ENCODE assay signal across 9 cellular contexts in the genomic region with DNA sequence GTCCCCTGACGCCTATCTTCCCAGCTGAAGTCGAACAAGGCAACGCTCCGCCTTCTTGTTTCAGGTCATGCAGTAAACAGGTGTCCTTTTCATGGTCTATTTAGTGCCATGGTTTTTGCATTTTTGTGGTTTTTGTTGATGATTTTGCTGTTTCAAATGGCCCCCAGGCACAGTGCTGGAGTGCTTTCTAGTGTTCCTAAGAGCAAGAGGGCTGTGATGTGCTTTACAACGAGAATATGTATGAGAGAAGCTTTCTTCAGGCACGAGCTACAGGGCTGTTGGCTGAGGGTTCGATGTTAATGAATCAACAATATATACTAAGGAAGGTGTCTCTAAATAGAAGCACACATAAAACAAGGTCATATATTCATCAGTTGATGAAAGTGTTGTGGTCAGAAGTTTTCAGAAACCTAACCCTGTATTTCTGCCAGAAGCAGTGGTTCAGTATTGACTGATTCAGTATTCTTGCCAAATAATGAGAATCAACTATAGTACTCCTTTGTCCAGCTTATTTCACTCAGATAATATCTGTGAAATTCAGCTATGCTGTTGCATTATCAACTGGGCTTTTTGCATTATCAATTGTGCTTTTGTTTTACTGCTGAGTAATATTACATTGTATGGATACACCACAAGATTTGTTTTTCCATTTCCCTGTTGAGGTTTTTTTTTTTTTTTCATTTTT. TPM values are rescaled to one million over a fixed set of nuclear protein-coding genes. Genes with fewer than 3 reads are reported as not detected.
A peak's percentile ranks its signal among the peaks of the same experiment; 100 is the strongest.
DNase-seq lines count a peak whose midpoint lies in the region; ATAC-seq, FAIRE-seq and TF ChIP-seq lines count a peak whose summit lies in the region.
"Had no signal": no experiment of that assay in that cellular context is flagged by ENCODE, and none has a peak within 500 bp of the region (broad histone marks: within the 10 kb centered on the region; RNA-seq: fewer than 3 reads in every experiment).

No MANE protein-coding gene starts in this region.

- TF ChIP-seq RAD21 in GM12878 (IDR thresholded peaks at IDR 0.05; ENCODE audit: insufficient read depth, low read depth, low read length) = peak; percentile 33

- in situ Hi-C loops in GM12878 (cut with MboI) = no loop called here

- TF ChIP-seq CTCF in GM20000 (IDR thresholded peaks at IDR 0.05; ENCODE audit: extremely low read depth, missing control alignments) (no peak), GM12878 (IDR thresholded peaks at IDR 0.05 in 2 of 3, conservative IDR thresholded peaks at IDR 0.05 in 1 of 3; ENCODE audit: control insufficient read depth in 2 of 3, extremely low read depth in 1 of 3, insufficient read depth in 1 of 3, low read depth in 3 of 3, low read length in 3 of 3) (no peak)

- WGBS in GM12878 (ENCODE audit: insufficient coverage, insufficient replicate concordance, low lambda C conversion rate, missing lambda C conversion rate) = under 1% methylated on average over 7 of the region's 7 CpGs
- WGBS in aorta, 2 donors = 67 to 72% methylated on average over 7 of the region's 7 CpGs

- CTCF ChIA-PET in GM12878 (lab: Yijun Ruan, JAX) = interaction anchor here (0.7 to 8.1 kb wide), 15 partner anchors 10 to 102 kb away, joined by 3 to 60 read pairs (median 4); partner anchors contain the start of gene LIMD1

- H3K36me3 ChIP-seq in GM12878 (ENCODE audit: control insufficient read depth in 2 of 2, insufficient read depth in 2 of 2, low read length in 1 of 2) = peaks cover 16 to 21% of the 10 kb centered on the region in 2 experiments
- no peaks in the 10 kb centered on the region for H3K36me3 ChIP-seq in aorta (ENCODE audit: control insufficient read depth in 1 of 2, insufficient read depth in 2 of 2, low read length in 1 of 2)

- no peaks in the 10 kb centered on the region for H3K9me3 ChIP-seq in GM12878 (replicated peaks; ENCODE audit: control insufficient read depth, insufficient read depth, low read length)
- H3K9me3 ChIP-seq in aorta (ENCODE audit: control insufficient read depth, low read length) = no peaks in the 10 kb centered on the region

- H4K20me1 ChIP-seq in GM12878 (ENCODE audit: control insufficient read depth, insufficient read depth) = peaks cover 27% of the 10 kb centered on the region

- H3K4me1 ChIP-seq in GM12878 (ENCODE audit: control insufficient read depth, insufficient read depth, low read length) = peaks cover 45% of the 10 kb centered on the region
- H3K4me1 ChIP-seq in aorta (ENCODE audit: control insufficient read depth in 1 of 2, insufficient read depth in 2 of 2, low read length in 2 of 2) = peaks cover 0 to 10% of the 10 kb centered on the region in 2 donors

- H3K79me2 ChIP-seq in GM12878 (ENCODE audit: control insufficient read depth, insufficient read depth, low read length) = peaks cover 71% of the 10 kb centered on the region

- SMC1A ChIA-PET in GM12878 (lab: Charles Lee; ENCODE audit: uncharacterized antibody, unreplicated experiment) = interaction anchor here (0.9 to 3.8 kb wide), 13 partner anchors 13 to 103 kb away, joined by 3 to 56 read pairs (median 5); partner anchors contain the start of gene LIMD1

- ATAC-seq in HG03442 (IDR thresholded peaks at IDR 0.05; ENCODE audit: unreplicated experiment) (peak; percentile 75), GM12878 (peak; percentile 85), aorta (ENCODE audit: low FRiP score) (no peak)

- peak; percentile 39 to 62; a peak in 1 of 4 replicates for TF ChIP-seq EP300 in GM12878 (IDR thresholded peaks at IDR 0.05; ENCODE audit: borderline replicate concordance in 1 of 2, control insufficient read depth in 1 of 2, low read depth in 2 of 2, low read length in 2 of 2)

- peak overlapping the region; percentile 66 for H3K4me2 ChIP-seq in GM12878 (ENCODE audit: control insufficient read depth, insufficient read depth)

- H3K27me3 ChIP-seq in GM12878 (replicated peaks in 1 of 2; ENCODE audit: control insufficient read depth in 2 of 2, insufficient read depth in 2 of 2, low read length in 1 of 2) = no peaks in the 10 kb centered on the region
- H3K27me3 ChIP-seq in aorta (ENCODE audit: control insufficient read depth in 1 of 2, insufficient read depth in 2 of 2, low read length in 1 of 2) = no peaks in the 10 kb centered on the region

- RAD21 ChIA-PET in GM12878 (lab: Charles Lee; ENCODE audit: unreplicated experiment) = interaction anchor here (0.6 to 6.5 kb wide), 6 partner anchors 16 to 98 kb away, joined by 3 to 69 read pairs (median 4); partner anchors contain the start of gene LIMD1

- H3K9ac ChIP-seq in GM12878 (ENCODE audit: control insufficient read depth, insufficient read depth, low read length) = no peak overlapping the region

- no peak for TF ChIP-seq POLR2A in GM12878 (IDR thresholded peaks at IDR 0.05; ENCODE audit: low read depth, low read length)

- peak; percentile 89 for FAIRE-seq in GM12878 (lab: Jason Lieb, UNC)

- DNase-seq in COLO829 (ENCODE audit: low spot score) (peak; percentile 82), GM20000 (ENCODE audit: low spot score) (peak; percentile 28), GM12878 (ENCODE audit: low read depth, low spot score) (peak; percentile 91), SKM-1 treated with dmso at 0.1 percent for 144 hours (lab: John Stamatoyannopoulos, UW; ENCODE audit: unreplicated experiment) (no peak), SHP77 treated with DMSO at 0.1 percent for 48 hours (lab: John Stamatoyannopoulos, UW) (no peak), NK-92 (lab: John Stamatoyannopoulos, UW; ENCODE audit: unreplicated experiment) (no peak), aorta (no peak)

- peak overlapping the region; percentile 63 for H3K27ac ChIP-seq in GM12878 (ENCODE audit: control insufficient read depth, insufficient read depth)
- no peak overlapping the region for H3K27ac ChIP-seq in aorta (ENCODE audit: low read depth in 1 of 2, low read length in 2 of 2)
- H3K27ac ChIP-seq: skin epidermis had no signal

- POLR2A ChIA-PET in GM12878 (lab: Charles Lee) = interaction anchor here (0.6 to 1.8 kb wide), 9 partner anchors 9 to 83 kb away, joined by 3 to 9 read pairs (median 3); partner anchors contain the start of gene LIMD1

- H3K4me3 ChIP-seq in GM12878 (peak overlapping the region; percentile 15; the same call in 1 of the 2 replicates), aorta (ENCODE audit: low read length in 2 of 2) (no peak overlapping the region)
- H3K4me3 ChIP-seq: skin epidermis had no signal

- intact Hi-C loops in GM12878 (cut with micrococcal nuclease; ENCODE audit: unreplicated experiment) = loop anchor here (1.0 to 5.0 kb wide), 3 partner anchors 17 to 86 kb away; no protein-coding TSS in a partner anchor
- intact Hi-C loops in aorta (cut with DNase I) = no loop called here

- BruUV-seq in GM12878 (replicated peaks; lab: Mats Ljungman, UMichigan) = TSS peak; percentile 15

- no peak overlapping the region for H2AFZ ChIP-seq in GM12878 (ENCODE audit: control insufficient read depth, low read depth, low read length)

TF ChIP-seq in GM12878, 131 proteins besides CTCF, POLR2A, EP300 and RAD21 (continues in another document):
- TF ChIP-seq TCF3 (IDR thresholded peaks at IDR 0.05; ENCODE audit: borderline replicate concordance, insufficient read depth, low read depth, low read length) = peak; percentile 63; the same call in 1 of the 2 replicates
- TF ChIP-seq MTA2 (IDR thresholded peaks at IDR 0.05; ENCODE audit: low read depth) = peak; percentile 43; the same call in 1 of the 2 replicates
- TF ChIP-seq PML (IDR thresholded peaks at IDR 0.05; ENCODE audit: low read length) = no peak; the same call in 1 of the 2 replicates
- no peak for TF ChIP-seq ZNF687 (IDR thresholded peaks at IDR 0.05)

RNA-seq across cellular contexts. Expression of gene LIMD1, which starts 18.5 kb away (rescaled TPM):
- total RNA-seq in GM12878 (2013; cell fraction: nucleolus; rRNA removed) = 181 and 205 TPM in 2 replicates
- total RNA-seq in GM12878 (2014; rRNA removed) = 26.4 and 27.3 TPM in 2 replicates
- total RNA-seq in GM12878 (2014; rRNA removed; fragmentation: Illumina TruSeq; extraction: Trizol) = 21.5 and 21.7 TPM in 2 replicates
- 47.2 and 54.5 TPM in 2 replicates for total RNA-seq in GM12878 (2021)
- polyA plus RNA-seq in GM12878 (2011; ENCODE audit: low read depth) = 17.9 TPM
- polyA plus RNA-seq in GM12878 (2011; rRNA removed) = 32.2 and 43.1 TPM in 2 replicates
- polyA plus RNA-seq in GM12878 (2011; cell fraction: cytosol; rRNA removed) = 44.6 and 49.4 TPM in 2 replicates
- 123 and 153 TPM in 2 replicates for polyA plus RNA-seq in GM12878 (2011; cell fraction: nucleus; rRNA removed)
- polyA plus RNA-seq in GM12878 (2012) = 34.5 and 37.3 TPM in 2 replicates
- polyA plus RNA-seq in GM12878 (2014; fragmentation: Illumina TruSeq; extraction: Trizol) = 19.8 and 23.7 TPM in 2 replicates
- 1 to 10 TPM; 1.7 to 2.9 TPM for polyA plus RNA-seq in GM12878 (2014; fragmentation: Nextera tagmentation; extraction: Ambion mirVana)
- 37.6 and 37.8 TPM in 2 replicates for polyA plus RNA-seq in GM12878 (2014; rRNA removed)
- 10 to 100 TPM; 20.5 to 23.3 TPM for polyA plus RNA-seq in GM12878 (2016; fragmentation: Nextera tagmentation; extraction: Ambion mirVana)
- 54.3 and 118 TPM in 2 replicates for polyA minus RNA-seq in GM12878 (2011; rRNA and poly(A)+ RNA removed)
- 32.5 and 37.2 TPM in 2 replicates for polyA minus RNA-seq in GM12878 (2011; cell fraction: cytosol; rRNA and poly(A)+ RNA removed)
- 45.0 and 74.1 TPM in 2 replicates for polyA minus RNA-seq in GM12878 (2011; cell fraction: nucleus; rRNA and poly(A)+ RNA removed)
- 10 to 100 TPM; 33.6 to 50.5 TPM for total RNA-seq in aorta
- polyA plus RNA-seq in aorta = 1 to 10 TPM; 4.4 to 7.7 TPM

Comparison
In these comparisons a context has a peak if more than half of its experiments do, and no peak if none do; other contexts are left out.
1. DNase-seq: peak in COLO829 (single experiment), GM20000 (single experiment) and GM12878 (single experiment); none in SKM-1 treated with dmso at 0.1 percent for 144 hours (single experiment), SHP77 treated with DMSO at 0.1 percent for 48 hours (single experiment), NK-92 (single experiment) and aorta (0 of 2).